Comparison of ENCODE assay signal across 1 cellular context in the genomic region with DNA sequence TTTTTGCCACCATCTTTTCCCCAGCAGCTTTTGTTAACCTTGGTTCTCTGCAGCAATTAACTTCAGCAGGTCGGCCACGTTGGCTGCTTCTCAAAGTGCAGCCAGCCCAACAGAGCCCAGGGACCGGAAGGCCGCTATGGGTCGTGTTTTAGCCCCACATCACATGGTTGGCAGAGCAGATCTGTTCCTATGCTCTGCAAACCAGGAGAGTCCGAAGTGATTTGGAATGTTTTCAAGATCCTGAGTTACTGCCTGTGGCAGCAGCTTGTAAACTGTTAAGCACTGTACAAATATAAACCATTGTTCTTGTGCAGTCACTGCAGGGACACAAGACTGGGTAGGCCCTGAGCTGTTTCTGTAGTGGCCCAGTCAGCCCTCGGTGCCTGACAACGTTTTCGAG.
TF ChIP-seq lines count a peak whose summit lies in the region.

No MANE protein-coding gene starts in this region.

TF ChIP-seq in WTC11, 78 proteins besides CTCF, POLR2A, EP300 and RAD21 (continued from another document):
- TF ChIP-seq, protein P1, sequence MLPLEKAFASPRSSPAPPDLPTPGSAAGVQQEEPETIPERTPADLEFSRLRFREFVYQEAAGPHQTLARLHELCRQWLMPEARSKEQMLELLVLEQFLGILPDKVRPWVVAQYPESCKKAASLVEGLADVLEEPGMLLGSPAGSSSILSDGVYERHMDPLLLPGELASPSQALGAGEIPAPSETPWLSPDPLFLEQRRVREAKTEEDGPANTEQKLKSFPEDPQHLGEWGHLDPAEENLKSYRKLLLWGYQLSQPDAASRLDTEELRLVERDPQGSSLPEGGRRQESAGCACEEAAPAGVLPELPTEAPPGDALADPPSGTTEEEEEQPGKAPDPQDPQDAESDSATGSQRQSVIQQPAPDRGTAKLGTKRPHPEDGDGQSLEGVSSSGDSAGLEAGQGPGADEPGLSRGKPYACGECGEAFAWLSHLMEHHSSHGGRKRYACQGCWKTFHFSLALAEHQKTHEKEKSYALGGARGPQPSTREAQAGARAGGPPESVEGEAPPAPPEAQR (CRISPR knock-in tag; IDR thresholded peaks at IDR 0.05), result no peak
- TF ChIP-seq, protein P2, sequence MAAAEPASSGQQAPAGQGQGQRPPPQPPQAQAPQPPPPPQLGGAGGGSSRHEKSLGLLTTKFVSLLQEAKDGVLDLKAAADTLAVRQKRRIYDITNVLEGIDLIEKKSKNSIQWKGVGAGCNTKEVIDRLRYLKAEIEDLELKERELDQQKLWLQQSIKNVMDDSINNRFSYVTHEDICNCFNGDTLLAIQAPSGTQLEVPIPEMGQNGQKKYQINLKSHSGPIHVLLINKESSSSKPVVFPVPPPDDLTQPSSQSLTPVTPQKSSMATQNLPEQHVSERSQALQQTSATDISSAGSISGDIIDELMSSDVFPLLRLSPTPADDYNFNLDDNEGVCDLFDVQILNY (CRISPR knock-in tag; IDR thresholded peaks at IDR 0.05), result no peak
- TF ChIP-seq, protein P3, sequence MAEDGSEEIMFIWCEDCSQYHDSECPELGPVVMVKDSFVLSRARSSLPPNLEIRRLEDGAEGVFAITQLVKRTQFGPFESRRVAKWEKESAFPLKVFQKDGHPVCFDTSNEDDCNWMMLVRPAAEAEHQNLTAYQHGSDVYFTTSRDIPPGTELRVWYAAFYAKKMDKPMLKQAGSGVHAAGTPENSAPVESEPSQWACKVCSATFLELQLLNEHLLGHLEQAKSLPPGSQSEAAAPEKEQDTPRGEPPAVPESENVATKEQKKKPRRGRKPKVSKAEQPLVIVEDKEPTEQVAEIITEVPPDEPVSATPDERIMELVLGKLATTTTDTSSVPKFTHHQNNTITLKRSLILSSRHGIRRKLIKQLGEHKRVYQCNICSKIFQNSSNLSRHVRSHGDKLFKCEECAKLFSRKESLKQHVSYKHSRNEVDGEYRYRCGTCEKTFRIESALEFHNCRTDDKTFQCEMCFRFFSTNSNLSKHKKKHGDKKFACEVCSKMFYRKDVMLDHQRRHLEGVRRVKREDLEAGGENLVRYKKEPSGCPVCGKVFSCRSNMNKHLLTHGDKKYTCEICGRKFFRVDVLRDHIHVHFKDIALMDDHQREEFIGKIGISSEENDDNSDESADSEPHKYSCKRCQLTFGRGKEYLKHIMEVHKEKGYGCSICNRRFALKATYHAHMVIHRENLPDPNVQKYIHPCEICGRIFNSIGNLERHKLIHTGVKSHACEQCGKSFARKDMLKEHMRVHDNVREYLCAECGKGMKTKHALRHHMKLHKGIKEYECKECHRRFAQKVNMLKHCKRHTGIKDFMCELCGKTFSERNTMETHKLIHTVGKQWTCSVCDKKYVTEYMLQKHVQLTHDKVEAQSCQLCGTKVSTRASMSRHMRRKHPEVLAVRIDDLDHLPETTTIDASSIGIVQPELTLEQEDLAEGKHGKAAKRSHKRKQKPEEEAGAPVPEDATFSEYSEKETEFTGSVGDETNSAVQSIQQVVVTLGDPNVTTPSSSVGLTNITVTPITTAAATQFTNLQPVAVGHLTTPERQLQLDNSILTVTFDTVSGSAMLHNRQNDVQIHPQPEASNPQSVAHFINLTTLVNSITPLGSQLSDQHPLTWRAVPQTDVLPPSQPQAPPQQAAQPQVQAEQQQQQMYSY (CRISPR knock-in tag; IDR thresholded peaks at IDR 0.05), result no peak
- TF ChIP-seq TP53 (CRISPR knock-in tag; IDR thresholded peaks at IDR 0.05), result no peak
- no peak for TF ChIP-seq JUN (CRISPR knock-in tag; IDR thresholded peaks at IDR 0.05)
- TF ChIP-seq, protein P4, sequence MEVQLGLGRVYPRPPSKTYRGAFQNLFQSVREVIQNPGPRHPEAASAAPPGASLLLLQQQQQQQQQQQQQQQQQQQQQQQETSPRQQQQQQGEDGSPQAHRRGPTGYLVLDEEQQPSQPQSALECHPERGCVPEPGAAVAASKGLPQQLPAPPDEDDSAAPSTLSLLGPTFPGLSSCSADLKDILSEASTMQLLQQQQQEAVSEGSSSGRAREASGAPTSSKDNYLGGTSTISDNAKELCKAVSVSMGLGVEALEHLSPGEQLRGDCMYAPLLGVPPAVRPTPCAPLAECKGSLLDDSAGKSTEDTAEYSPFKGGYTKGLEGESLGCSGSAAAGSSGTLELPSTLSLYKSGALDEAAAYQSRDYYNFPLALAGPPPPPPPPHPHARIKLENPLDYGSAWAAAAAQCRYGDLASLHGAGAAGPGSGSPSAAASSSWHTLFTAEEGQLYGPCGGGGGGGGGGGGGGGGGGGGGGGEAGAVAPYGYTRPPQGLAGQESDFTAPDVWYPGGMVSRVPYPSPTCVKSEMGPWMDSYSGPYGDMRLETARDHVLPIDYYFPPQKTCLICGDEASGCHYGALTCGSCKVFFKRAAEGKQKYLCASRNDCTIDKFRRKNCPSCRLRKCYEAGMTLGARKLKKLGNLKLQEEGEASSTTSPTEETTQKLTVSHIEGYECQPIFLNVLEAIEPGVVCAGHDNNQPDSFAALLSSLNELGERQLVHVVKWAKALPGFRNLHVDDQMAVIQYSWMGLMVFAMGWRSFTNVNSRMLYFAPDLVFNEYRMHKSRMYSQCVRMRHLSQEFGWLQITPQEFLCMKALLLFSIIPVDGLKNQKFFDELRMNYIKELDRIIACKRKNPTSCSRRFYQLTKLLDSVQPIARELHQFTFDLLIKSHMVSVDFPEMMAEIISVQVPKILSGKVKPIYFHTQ (CRISPR knock-in tag; IDR thresholded peaks at IDR 0.05), result no peak
- no peak for TF ChIP-seq CBFB (CRISPR knock-in tag; IDR thresholded peaks at IDR 0.05; ENCODE audit: low read depth)
